11 cellular contexts compared by ENCODE assay signal in the genomic region with DNA sequence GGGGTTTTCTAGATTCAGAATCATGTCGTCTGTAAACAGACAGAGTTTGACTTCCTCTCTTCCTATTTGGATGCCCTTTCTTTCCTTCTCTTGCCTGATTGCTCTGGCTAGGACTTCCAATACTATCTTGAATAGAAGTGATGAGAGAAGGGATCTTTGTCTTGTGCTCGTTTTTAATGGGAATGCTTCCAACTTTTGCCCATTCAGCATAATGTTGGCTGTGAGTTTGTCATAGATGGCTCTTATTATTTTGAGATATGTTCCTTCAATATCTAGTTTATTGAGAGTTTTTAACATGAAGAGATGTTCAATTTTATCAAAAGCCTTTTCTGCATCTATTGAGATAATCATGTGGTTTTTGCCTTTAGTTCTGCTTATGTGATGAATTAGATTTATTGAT. TPM values are rescaled to one million over a fixed set of nuclear protein-coding genes. Genes with fewer than 3 reads are reported as not detected.
"Had no signal": no experiment of that assay in that cellular context is flagged by ENCODE, and none has a peak within 500 bp of the region (broad histone marks: within the 10 kb centered on the region; RNA-seq: fewer than 3 reads in every experiment).

No MANE protein-coding gene starts in this region.

RNA-seq across cellular contexts. Expression of a gene that starts 27.6 kb away (rescaled TPM):
- total RNA-seq: natural killer cell; natural killer cell treated with Interleukin-12 subunit alpha and Interleukin-12 subunit beta and Interleukin-15 and Interleukin-18, amount 100 ng/mL, for 72 hours; neural crest cell; occipital lobe; osteoblast; osteocyte; progenitor cell of endocrine pancreas; pulmonary artery endothelial cell; renal cortical epithelial cell; skeletal muscle tissue had no signal
- polyA plus RNA-seq: neural cell had no signal
